In the genomic region with DNA sequence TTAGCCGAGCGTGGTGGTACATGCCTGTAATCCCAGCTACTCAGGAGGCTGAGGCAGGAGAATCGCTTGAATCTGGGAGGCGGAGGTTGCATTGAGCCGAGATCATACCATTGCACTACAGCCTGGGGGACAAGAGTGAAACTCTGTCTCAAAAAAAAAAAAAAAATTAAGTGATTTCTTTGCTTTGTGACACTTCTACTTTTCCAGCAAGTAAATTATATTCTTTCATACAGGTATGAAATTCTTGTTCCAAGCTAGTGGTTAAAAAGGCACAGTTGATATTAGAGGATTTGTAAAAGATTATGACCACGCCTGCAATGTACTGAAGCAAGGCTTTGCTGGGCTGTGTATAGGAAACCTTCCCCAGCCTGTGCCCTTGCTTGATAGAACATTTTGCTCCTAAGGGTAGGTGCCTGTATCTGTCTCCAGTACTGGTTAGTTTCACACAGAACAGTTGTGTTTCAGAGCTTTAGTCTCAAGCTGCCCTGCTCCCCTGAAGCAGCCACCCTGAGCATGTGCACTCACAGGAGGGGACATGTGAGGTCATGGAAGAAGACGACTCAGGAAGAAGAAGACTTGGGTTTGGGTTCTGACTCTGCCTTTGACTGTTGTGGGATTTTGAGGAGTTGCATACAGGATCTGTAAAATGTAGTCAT, we compare ENCODE assay signal across 8 cellular contexts. TPM values are rescaled to one million over a fixed set of nuclear protein-coding genes. Genes with fewer than 3 reads are reported as not detected.
DNase-seq lines count a peak whose midpoint lies in the region; ATAC-seq and TF ChIP-seq lines count a peak whose summit lies in the region.

No MANE protein-coding gene starts in this region.

- CTCF ChIA-PET in activated CD4-positive, alpha-beta T cell treated with anti-CD3 and anti-CD28 coated beads for 36 hours (lab: Charles Lee), result interaction anchor here (0.5 to 4.1 kb wide), 9 partner anchors 14 to 753 kb away, joined by 3 to 25 read pairs (median 3); no protein-coding TSS in a partner anchor

- intact Hi-C loops in activated CD4-positive, alpha-beta T cell treated with anti-CD3 and anti-CD28 coated beads for 36 hours (cut with DNase I, micrococcal nuclease), result loop anchor here in 1 of 2 experiments (1.0 kb wide), 1 partner anchor 26 kb away; no protein-coding TSS in a partner anchor
- intact Hi-C loops in ascending aorta (cut with DNase I), result no loop called here

- no peak overlapping the region for H3K4me3 ChIP-seq in esophagus (ENCODE audit: low read depth in 1 of 2, low read length in 2 of 2)
- H3K4me3 ChIP-seq in ascending aorta, result no peak overlapping the region

- H3K4me1 ChIP-seq in esophagus (ENCODE audit: control insufficient read depth in 2 of 2, insufficient read depth in 2 of 2, low read length in 1 of 2) (peaks cover 4 to 8% of the 10 kb centered on the region in 2 donors), ascending aorta (peaks cover 3 to 25% of the 10 kb centered on the region in 2 donors)

- H3K27ac ChIP-seq in esophagus (ENCODE audit: low read depth in 2 of 2, low read length in 1 of 2) (peak overlapping the region; percentile 57 to 80), ascending aorta (no peak overlapping the region)

- H3K36me3 ChIP-seq in esophagus (ENCODE audit: control insufficient read depth in 2 of 2, insufficient read depth in 2 of 2, low read length in 1 of 2) (no peaks in the 10 kb centered on the region), ascending aorta (no peaks in the 10 kb centered on the region)

- ATAC-seq in activated CD4-positive, alpha-beta T cell treated with anti-CD3 and anti-CD28 coated beads for 36 hours, result peak; percentile 62
- ATAC-seq in stimulated activated naive B cell treated with anti-CD40 and anti-IgM and Interleukin-4, amounts not matched to agents 10 μg/mL and 1 μg/mL and 100 μg/mL, for 72 hours (replicated peaks), result no peak
- ATAC-seq in GM18870 (IDR thresholded peaks at IDR 0.05; ENCODE audit: unreplicated experiment), result no peak

- peaks cover 45% of the 10 kb centered on the region for H3K36me3 Mint-ChIP-seq in activated CD4-positive, alpha-beta T cell treated with anti-CD3 and anti-CD28 coated beads for 36 hours (ENCODE audit: low read depth)
- peaks cover 38 to 49% of the 10 kb centered on the region in 2 donors for H3K36me3 Mint-ChIP-seq in stimulated activated naive B cell treated with anti-CD40 and anti-IgM and Interleukin-4, amounts not matched to agents 10 μg/mL and 1 μg/mL and 100 μg/mL, for 72 hours

- peak; percentile 74 for DNase-seq in activated CD4-positive, alpha-beta T cell treated with anti-CD3 and anti-CD28 coated beads for 36 hours
- no peak for DNase-seq in activated CD4-positive, alpha-beta T cell treated with anti-CD3 and anti-CD28 coated beads for 1 hour
- peak; percentile 29 for DNase-seq in activated CD4-positive, alpha-beta T cell treated with anti-CD3 and anti-CD28 coated beads, Interleukin-2, amount 50 U/mL, for 1 hour
- no peak for DNase-seq in stimulated activated naive B cell treated with anti-CD40 and anti-IgM and Interleukin-4, amounts not matched to agents 10 μg/mL and 1 μg/mL and 100 μg/mL, for 72 hours
- DNase-seq in hypothalamus (lab: John Stamatoyannopoulos, UW) (no peak), ascending aorta (ENCODE audit: low spot score in 2 of 2) (no peak)

- peaks cover 2% of the 10 kb centered on the region for H3K9me3 Mint-ChIP-seq in activated CD4-positive, alpha-beta T cell treated with anti-CD3 and anti-CD28 coated beads for 36 hours (ENCODE audit: low read depth)
- no peaks in the 10 kb centered on the region for H3K9me3 Mint-ChIP-seq in stimulated activated naive B cell treated with anti-CD40 and anti-IgM and Interleukin-4, amounts not matched to agents 10 μg/mL and 1 μg/mL and 100 μg/mL, for 72 hours

- TF ChIP-seq CTCF in ascending aorta (IDR thresholded peaks at IDR 0.05), result no peak

- peak overlapping the region; percentile 99 for H3K27ac Mint-ChIP-seq in activated CD4-positive, alpha-beta T cell treated with anti-CD3 and anti-CD28 coated beads for 36 hours
- peak overlapping the region; percentile 88 for H3K27ac Mint-ChIP-seq in stimulated activated naive B cell treated with anti-CD40 and anti-IgM and Interleukin-4, amounts not matched to agents 10 μg/mL and 1 μg/mL and 100 μg/mL, for 72 hours

- 63 to 79% methylated on average over 7 of the region's 7 CpGs for WGBS in esophagus, 2 donors

- H3K27me3 Mint-ChIP-seq in activated CD4-positive, alpha-beta T cell treated with anti-CD3 and anti-CD28 coated beads for 36 hours, result no peaks in the 10 kb centered on the region
- H3K27me3 Mint-ChIP-seq in stimulated activated naive B cell treated with anti-CD40 and anti-IgM and Interleukin-4, amounts not matched to agents 10 μg/mL and 1 μg/mL and 100 μg/mL, for 72 hours, result no peaks in the 10 kb centered on the region

- H3K4me1 Mint-ChIP-seq in activated CD4-positive, alpha-beta T cell treated with anti-CD3 and anti-CD28 coated beads for 36 hours, result peaks cover 83% of the 10 kb centered on the region
- H3K4me1 Mint-ChIP-seq in stimulated activated naive B cell treated with anti-CD40 and anti-IgM and Interleukin-4, amounts not matched to agents 10 μg/mL and 1 μg/mL and 100 μg/mL, for 72 hours, result peaks cover 51 to 81% of the 10 kb centered on the region in 2 donors

- POLR2A ChIA-PET in activated CD4-positive, alpha-beta T cell treated with anti-CD3 and anti-CD28 coated beads for 36 hours (lab: Charles Lee), result interaction anchor here (0.9 kb wide), 2 partner anchors 9 to 27 kb away, joined by 3 read pairs; no protein-coding TSS in a partner anchor

- peak overlapping the region; percentile 74 for H3K4me3 Mint-ChIP-seq in activated CD4-positive, alpha-beta T cell treated with anti-CD3 and anti-CD28 coated beads for 36 hours
- peak overlapping the region; percentile 72 to 86 for H3K4me3 Mint-ChIP-seq in stimulated activated naive B cell treated with anti-CD40 and anti-IgM and Interleukin-4, amounts not matched to agents 10 μg/mL and 1 μg/mL and 100 μg/mL, for 72 hours

- H3K9me3 ChIP-seq in esophagus (ENCODE audit: control insufficient read depth in 2 of 2, insufficient read depth in 1 of 2, low read depth in 1 of 2, low read length in 1 of 2), result no peaks in the 10 kb centered on the region
- no peaks in the 10 kb centered on the region for H3K9me3 ChIP-seq in ascending aorta

- no peaks in the 10 kb centered on the region for H3K27me3 ChIP-seq in esophagus (ENCODE audit: control insufficient read depth in 1 of 2, insufficient read depth in 2 of 2, low read length in 2 of 2)
- H3K27me3 ChIP-seq in ascending aorta, result no peaks in the 10 kb centered on the region

RNA-seq across cellular contexts. Expression of a gene that starts 10.2 kb away (rescaled TPM):
- 10 to 100 TPM; 79.0 to 92.8 TPM for total RNA-seq in activated CD4-positive, alpha-beta T cell treated with anti-CD3 and anti-CD28 coated beads for 36 hours
- polyA plus RNA-seq in esophagus, result 10 to 100 TPM; 17.7 to 18.0 TPM
- total RNA-seq in ascending aorta, result 30.2 TPM

Comparison
In these comparisons a context has a peak if more than half of its experiments do, and no peak if none do; other contexts are left out.
1. DNase-seq: peak in activated CD4-positive, alpha-beta T cell treated with anti-CD3 and anti-CD28 coated beads for 36 hours (single experiment) and activated CD4-positive, alpha-beta T cell treated with anti-CD3 and anti-CD28 coated beads, Interleukin-2, amount 50 U/mL, for 1 hour (single experiment); none in activated CD4-positive, alpha-beta T cell treated with anti-CD3 and anti-CD28 coated beads for 1 hour (single experiment), stimulated activated naive B cell treated with anti-CD40 and anti-IgM and Interleukin-4, amounts not matched to agents 10 μg/mL and 1 μg/mL and 100 μg/mL, for 72 hours (single experiment), hypothalamus (0 of 51) and ascending aorta (0 of 2).
2. H3K27ac ChIP-seq: peak in esophagus (2 of 2); none in ascending aorta (0 of 2).